Comparison of ENCODE assay signal across 11 cellular contexts in genomic region chr19:38917921-38918491, GRCh38. TPM values are rescaled to one million over a fixed set of nuclear protein-coding genes. Genes with fewer than 3 reads are reported as not detected.
DNase-seq lines count a peak whose midpoint lies in the region; ATAC-seq, FAIRE-seq and TF ChIP-seq lines count a peak whose summit lies in the region.
"Had no signal": no experiment of that assay in that cellular context is flagged by ENCODE, and none has a peak within 500 bp of the region (broad histone marks: within the 10 kb centered on the region; RNA-seq: fewer than 3 reads in every experiment).

No MANE protein-coding gene starts in this region.

- no peak overlapping the region for H3K4me3 Mint-ChIP-seq in MCF 10A (ENCODE audit: unreplicated experiment)
- H3K4me3 Mint-ChIP-seq in CD4-positive, alpha-beta memory T cell, result no peak overlapping the region
- H3K4me3 Mint-ChIP-seq: activated naive CD8-positive, alpha-beta T cell treated with anti-CD3 and anti-CD28 coated beads, Interleukin-2, amount 10 ng/mL, durations not matched to agents 7 days and 5 days had no signal

- H3K9me3 Mint-ChIP-seq in MCF 10A (ENCODE audit: unreplicated experiment), result no peaks in the 10 kb centered on the region
- H3K9me3 Mint-ChIP-seq in CD4-positive, alpha-beta memory T cell, result no peaks in the 10 kb centered on the region
- H3K9me3 Mint-ChIP-seq: activated naive CD8-positive, alpha-beta T cell treated with anti-CD3 and anti-CD28 coated beads, Interleukin-2, amount 10 ng/mL, durations not matched to agents 7 days and 5 days had no signal

- no peaks in the 10 kb centered on the region for H3F3A ChIP-seq in PC-3 (ENCODE audit: low read length, unreplicated experiment)

- H3K27me3 ChIP-seq in mammary epithelial cell (ENCODE audit: insufficient read depth, low read length) (no peaks in the 10 kb centered on the region), PC-3 (ENCODE audit: low read length) (no peaks in the 10 kb centered on the region), small intestine (ENCODE audit: control insufficient read depth in 2 of 2, insufficient read depth in 2 of 2, low read length in 2 of 2) (no peaks in the 10 kb centered on the region)
- no peaks in the 10 kb centered on the region for H3K27me3 ChIP-seq in CD4-positive, alpha-beta memory T cell (ENCODE audit: insufficient read depth, low read length)
- H3K27me3 ChIP-seq: BLaER1 treated with 17β-estradiol and CSF1 and Interleukin-3, amounts not matched to agents 10 nM and 100 nM had no signal

- POLR2A ChIA-PET in MCF 10A (lab: Yijun Ruan, JAX) (interaction anchor here (1.3 to 1.5 kb wide), 2 partner anchors 9 to 13 kb away, joined by 3 to 5 read pairs; partner anchors contain the start of genes MRPS12 and SARS2), PC-3 (lab: Charles Lee; ENCODE audit: unreplicated experiment) (no interaction called here)
- POLR2A ChIA-PET in CD4-positive, alpha-beta memory T cell (lab: Charles Lee; ENCODE audit: partially characterized antibody), result interaction anchor here (1.6 kb wide), 1 partner anchor 40 kb away, joined by 4 read pairs; the partner anchor contains the start of gene RINL

- H2AFZ ChIP-seq in mammary epithelial cell (ENCODE audit: low read depth, low read length), result no peak overlapping the region
- no peak overlapping the region for H2AFZ ChIP-seq in PC-3 (ENCODE audit: low read length)

- H3K9ac ChIP-seq in mammary epithelial cell (ENCODE audit: insufficient read depth, low read length) (no peak overlapping the region), PC-3 (ENCODE audit: low read length) (no peak overlapping the region)

- H3K36me3 ChIP-seq in mammary epithelial cell (ENCODE audit: insufficient read depth, low read length), result no peaks in the 10 kb centered on the region
- no peaks in the 10 kb centered on the region for H3K36me3 ChIP-seq in PC-3 (ENCODE audit: low read depth, low read length)
- H3K36me3 ChIP-seq in small intestine (ENCODE audit: control insufficient read depth in 2 of 2, insufficient read depth in 2 of 2, low read length in 2 of 2), result peaks cover 0 to 2% of the 10 kb centered on the region in 2 donors
- no peaks in the 10 kb centered on the region for H3K36me3 ChIP-seq in CD4-positive, alpha-beta memory T cell (ENCODE audit: insufficient read depth, low read length)

- peak; percentile 13 for TF ChIP-seq CTCF in MCF 10A (IDR thresholded peaks at IDR 0.05; ENCODE audit: unreplicated experiment)
- TF ChIP-seq CTCF in mammary epithelial cell (conservative IDR thresholded peaks at IDR 0.05 in 1 of 2, IDR thresholded peaks at IDR 0.05 in 1 of 2; ENCODE audit: extremely low read depth in 1 of 2, insufficient read depth in 1 of 2, low read depth in 1 of 2, low read length in 2 of 2), result peak in 1 of 2 donors; percentile 27
- 0 out of 2 replicates have a peak, but pooled peaks have one; percentile 26 for TF ChIP-seq CTCF in PC-3 (conservative IDR thresholded peaks at IDR 0.05; ENCODE audit: low read depth, low read length)
- peak; percentile 8 for TF ChIP-seq CTCF in epithelial cell of esophagus (IDR thresholded peaks at IDR 0.05; ENCODE audit: insufficient read depth, low read depth, low read length, missing control alignments)

- 82% methylated on average over 13 of the region's 13 CpGs for WGBS in mammary epithelial cell (ENCODE audit: low coverage, missing lambda C conversion rate)
- WGBS in small intestine, 3 donors, result 30 to 66% (median 47%) methylated on average over 13 of the region's 13 CpGs

- H3K27ac ChIP-seq in mammary epithelial cell (ENCODE audit: insufficient read depth, low read depth, low read length) (no peak overlapping the region), PC-3 (ENCODE audit: low read length) (no peak overlapping the region), small intestine (ENCODE audit: low read depth in 1 of 2, low read length in 1 of 2) (no peak overlapping the region)
- H3K27ac ChIP-seq in CD4-positive, alpha-beta memory T cell (ENCODE audit: low read depth, low read length), result no peak overlapping the region
- H3K27ac ChIP-seq: BLaER1 treated with 17β-estradiol and CSF1 and Interleukin-3, amounts not matched to agents 10 nM and 100 nM had no signal

- peaks cover 6% of the 10 kb centered on the region for H3K36me3 Mint-ChIP-seq in MCF 10A (ENCODE audit: insufficient read depth, unreplicated experiment)
- peaks cover 5 to 21% of the 10 kb centered on the region in 2 donors for H3K36me3 Mint-ChIP-seq in CD4-positive, alpha-beta memory T cell

- in situ Hi-C loops in mammary epithelial cell (cut with MboI; ENCODE audit: low sequenced_read_pairs in 2 of 2), result no loop called here

- ATAC-seq in PC-3 (peak; percentile 61), HG03457 (IDR thresholded peaks at IDR 0.05; ENCODE audit: unreplicated experiment) (no peak)
- ATAC-seq: sciatic nerve had no signal

- no peaks in the 10 kb centered on the region for H4K20me1 ChIP-seq in mammary epithelial cell (ENCODE audit: insufficient read depth, low read length)
- H4K20me1 ChIP-seq in PC-3 (ENCODE audit: low read length), result no peaks in the 10 kb centered on the region

- no peak overlapping the region for H3K4me3 ChIP-seq in mammary epithelial cell (replicated peaks in 1 of 3; ENCODE audit: insufficient read depth in 1 of 3, low read depth in 2 of 3, low read length in 3 of 3)
- no peak overlapping the region for H3K4me3 ChIP-seq in PC-3 (ENCODE audit: low read length)
- H3K4me3 ChIP-seq in epithelial cell of esophagus (ENCODE audit: low read length), result no peak overlapping the region
- H3K4me3 ChIP-seq in small intestine (ENCODE audit: low read depth in 1 of 2, low read length in 2 of 2), result no peak overlapping the region
- H3K4me3 ChIP-seq in CD4-positive, alpha-beta memory T cell (ENCODE audit: low read length in 2 of 2), result no peak overlapping the region
- H3K4me3 ChIP-seq: BLaER1 treated with 17β-estradiol and CSF1 and Interleukin-3, amounts not matched to agents 10 nM and 100 nM had no signal

- H3K9me3 ChIP-seq in mammary epithelial cell (replicated peaks; ENCODE audit: insufficient read depth, low read length), result no peaks in the 10 kb centered on the region
- no peaks in the 10 kb centered on the region for H3K9me3 ChIP-seq in PC-3 (ENCODE audit: low read length)
- H3K9me3 ChIP-seq in small intestine (ENCODE audit: control insufficient read depth, low read depth), result no peaks in the 10 kb centered on the region
- no peaks in the 10 kb centered on the region for H3K9me3 ChIP-seq in CD4-positive, alpha-beta memory T cell (ENCODE audit: control insufficient read depth in 1 of 2, low read length in 2 of 2)
- H3K9me3 ChIP-seq: BLaER1 treated with 17β-estradiol and CSF1 and Interleukin-3, amounts not matched to agents 10 nM and 100 nM had no signal

- H3K79me2 ChIP-seq in mammary epithelial cell (ENCODE audit: insufficient read depth, low read length), result no peaks in the 10 kb centered on the region
- H3K79me2 ChIP-seq in PC-3 (ENCODE audit: low read length), result no peaks in the 10 kb centered on the region

- intact Hi-C loops in MCF 10A (cut with micrococcal nuclease) (no loop called here), mammary epithelial cell (cut with micrococcal nuclease) (no loop called here), PC-3 (cut with micrococcal nuclease) (no loop called here)
- intact Hi-C loops in CD4-positive, alpha-beta memory T cell (cut with micrococcal nuclease), result no loop called here

- H3K27ac Mint-ChIP-seq in MCF 10A (ENCODE audit: low read depth, unreplicated experiment), result no peak overlapping the region
- H3K27ac Mint-ChIP-seq in CD4-positive, alpha-beta memory T cell, result no peak overlapping the region
- H3K27ac Mint-ChIP-seq: activated naive CD8-positive, alpha-beta T cell treated with anti-CD3 and anti-CD28 coated beads, Interleukin-2, amount 10 ng/mL, durations not matched to agents 7 days and 5 days had no signal

- no peak for FAIRE-seq in small intestine (lab: Jason Lieb, UNC)

- H3K4me1 ChIP-seq in mammary epithelial cell (ENCODE audit: insufficient read depth, low read length) (no peaks in the 10 kb centered on the region), PC-3 (ENCODE audit: insufficient read depth, low read length) (no peaks in the 10 kb centered on the region), small intestine (ENCODE audit: control insufficient read depth in 2 of 2, insufficient read depth in 1 of 2, low read depth in 1 of 2, low read length in 1 of 2) (no peaks in the 10 kb centered on the region)
- H3K4me1 ChIP-seq in CD4-positive, alpha-beta memory T cell (ENCODE audit: insufficient read depth, low read length), result no peaks in the 10 kb centered on the region

- CTCF ChIA-PET in MCF 10A (lab: Yijun Ruan, JAX), result interaction anchor here (0.8 to 3.7 kb wide), 3 partner anchors 9 to 85 kb away, joined by 3 to 16 read pairs (median 3); partner anchors contain the start of genes MRPS12 and SARS2
- CTCF ChIA-PET in mammary epithelial cell (lab: Charles Lee; ENCODE audit: low non-redundant PET), result no interaction called here
- CTCF ChIA-PET in PC-3 (lab: Charles Lee), result no interaction called here
- CTCF ChIA-PET in CD4-positive, alpha-beta memory T cell (lab: Charles Lee; ENCODE audit: partially characterized antibody), result interaction anchor here (0.6 to 1.1 kb wide), 2 partner anchors 12 to 359 kb away, joined by 3 read pairs; partner anchors contain the start of genes MRPS12 and SARS2

- DNase-seq in MCF 10A (ENCODE audit: unreplicated experiment) (peak; percentile 27), mammary epithelial cell (no peak), PC-3 (peak; percentile 5), epithelial cell of esophagus (ENCODE audit: low read depth) (peak; percentile 17), small intestine (peak; percentile 61), activated gamma-delta T cell treated with Interleukin-2 at 50 U/mL for 16 hours (no peak)
- no peak for DNase-seq in CD4-positive, alpha-beta memory T cell
- DNase-seq: activated naive CD8-positive, alpha-beta T cell treated with anti-CD3 and anti-CD28 coated beads, Interleukin-2, amount 10 ng/mL, durations not matched to agents 7 days and 5 days had no signal

- no peak overlapping the region for H3K4me2 ChIP-seq in mammary epithelial cell (ENCODE audit: insufficient read depth, low read depth, low read length)
- H3K4me2 ChIP-seq in PC-3 (ENCODE audit: low read length), result no peak overlapping the region
- H3K4me2 ChIP-seq: BLaER1 treated with 17β-estradiol and CSF1 and Interleukin-3, amounts not matched to agents 10 nM and 100 nM had no signal

- no peaks in the 10 kb centered on the region for H3K27me3 Mint-ChIP-seq in MCF 10A (ENCODE audit: insufficient read depth, unreplicated experiment)
- no peaks in the 10 kb centered on the region for H3K27me3 Mint-ChIP-seq in CD4-positive, alpha-beta memory T cell
- H3K27me3 Mint-ChIP-seq: activated naive CD8-positive, alpha-beta T cell treated with anti-CD3 and anti-CD28 coated beads, Interleukin-2, amount 10 ng/mL, durations not matched to agents 7 days and 5 days had no signal

- no peaks in the 10 kb centered on the region for H3K4me1 Mint-ChIP-seq in MCF 10A (ENCODE audit: insufficient read depth, unreplicated experiment)
- no peaks in the 10 kb centered on the region for H3K4me1 Mint-ChIP-seq in CD4-positive, alpha-beta memory T cell

- BruUV-seq in MCF 10A (replicated peaks; lab: Mats Ljungman, UMichigan), result no TSS peak
- no TSS peak for BruUV-seq in mammary epithelial cell (replicated peaks; lab: Mats Ljungman, UMichigan)
- no TSS peak for BruUV-seq in PC-3 (replicated peaks; lab: Mats Ljungman, UMichigan)

- dilution Hi-C loops in mammary epithelial cell (cut with HindIII; ENCODE audit: low sequenced_read_pairs), result no loop called here

- H3K9me2 ChIP-seq in PC-3 (replicated peaks; ENCODE audit: low read length), result no peaks in the 10 kb centered on the region

RNA-seq across cellular contexts. Expression of gene CCER2, which starts 6.0 kb away (rescaled TPM):
- total RNA-seq in MCF 10A (2022), result 0.39 TPM in 1 of 2 replicates, not detected in the other
- total RNA-seq in mammary epithelial cell, result under 1 TPM in 1 of 2 donors, not detected in 1; 0.59 TPM
- 0.12 TPM for polyA plus RNA-seq in mammary epithelial cell
- polyA minus RNA-seq in mammary epithelial cell, result not detected
- total RNA-seq in PC-3 (2014; rRNA removed), result 0.26 TPM in 1 of 2 replicates, not detected in the other
- 1 to 10 TPM in 1 of 3 donors, under 1 TPM in 1, not detected in 1; 0.95 to 1.9 TPM for polyA plus RNA-seq in small intestine
- total RNA-seq in CD4-positive, alpha-beta memory T cell, result under 1 TPM; 0.42 to 0.79 TPM
- not detected for polyA plus RNA-seq in CD4-positive, alpha-beta memory T cell

RNA-seq across cellular contexts. Expression of gene SARS2, which starts 12.6 kb away (rescaled TPM):
- total RNA-seq in MCF 10A (2022) (9.3 and 23.6 TPM in 2 replicates), mammary epithelial cell (10 to 100 TPM; 18.0 to 28.0 TPM), PC-3 (2014; rRNA removed) (26.7 and 28.3 TPM in 2 replicates)
- polyA plus RNA-seq in mammary epithelial cell (24.8 TPM), small intestine (10 to 100 TPM; 21.9 to 42.0 (median 26.2) TPM)
- polyA minus RNA-seq in mammary epithelial cell, result 27.0 TPM
- 10 to 100 TPM; 17.0 to 20.2 TPM for total RNA-seq in CD4-positive, alpha-beta memory T cell
- polyA plus RNA-seq in CD4-positive, alpha-beta memory T cell, result 10 to 100 TPM in 1 of 2 donors, 1 to 10 TPM in 1; 9.6 to 14.0 TPM

RNA-seq across cellular contexts. Expression of gene MRPS12, which starts 12.7 kb away (rescaled TPM):
- total RNA-seq in MCF 10A (2022) (38.1 and 53.3 TPM in 2 replicates), mammary epithelial cell (10 to 100 TPM; 23.8 to 58.8 TPM), PC-3 (2014; rRNA removed) (143 and 156 TPM in 2 replicates)
- polyA plus RNA-seq in mammary epithelial cell (66.4 TPM), small intestine (10 to 100 TPM; 64.9 to 78.2 (median 75.4) TPM)
- polyA minus RNA-seq in mammary epithelial cell, result 21.1 TPM
- 10 to 100 TPM; 25.2 to 26.9 TPM for total RNA-seq in CD4-positive, alpha-beta memory T cell
- polyA plus RNA-seq in CD4-positive, alpha-beta memory T cell, result 100 to 1,000 TPM in 1 of 2 donors, 10 to 100 TPM in 1; 76.4 to 118 TPM

RNA-seq across cellular contexts. Expression of gene NFKBIB, which starts 18.2 kb away (rescaled TPM):
- total RNA-seq in MCF 10A (2022) (45.1 and 45.4 TPM in 2 replicates), mammary epithelial cell (10 to 100 TPM in 1 of 2 donors, 1 to 10 TPM in 1; 9.5 to 27.2 TPM), PC-3 (2014; rRNA removed) (43.7 and 44.9 TPM in 2 replicates)
- polyA plus RNA-seq in mammary epithelial cell (17.0 TPM), small intestine (10 to 100 TPM; 43.6 to 45.4 (median 44.0) TPM)
- polyA minus RNA-seq in mammary epithelial cell, result 4.1 TPM
- total RNA-seq in CD4-positive, alpha-beta memory T cell, result 10 to 100 TPM; 23.9 to 26.0 TPM
- 10 to 100 TPM in 1 of 2 donors, 1 to 10 TPM in 1; 7.2 to 15.2 TPM for polyA plus RNA-seq in CD4-positive, alpha-beta memory T cell

RNA-seq across cellular contexts. Expression of gene SIRT2, which starts 18.6 kb away (rescaled TPM):
- total RNA-seq in MCF 10A (2022), result 35.5 and 37.4 TPM in 2 replicates
- 10 to 100 TPM; 43.3 to 65.3 TPM for total RNA-seq in mammary epithelial cell
- 45.6 TPM for polyA plus RNA-seq in mammary epithelial cell
- 51.2 TPM for polyA minus RNA-seq in mammary epithelial cell
- total RNA-seq in PC-3 (2014; rRNA removed), result 37.9 and 55.2 TPM in 2 replicates
- polyA plus RNA-seq in small intestine, result 10 to 100 TPM; 35.4 to 80.3 (median 74.0) TPM
- 10 to 100 TPM; 47.0 to 50.0 TPM for total RNA-seq in CD4-positive, alpha-beta memory T cell
- 10 to 100 TPM; 39.0 to 51.7 TPM for polyA plus RNA-seq in CD4-positive, alpha-beta memory T cell

Comparison
In these comparisons a context has a peak if more than half of its experiments do, and no peak if none do; other contexts are left out.
1. DNase-seq: peak in MCF 10A (single experiment), PC-3 (single experiment), epithelial cell of esophagus (single experiment) and small intestine (single experiment); none in mammary epithelial cell (single experiment), CD4-positive, alpha-beta memory T cell (0 of 5) and activated gamma-delta T cell treated with Interleukin-2 at 50 U/mL for 16 hours (single experiment).
2. CTCF ChIA-PET loops: an anchor here in MCF 10A (0.8 to 3.7 kb wide) and CD4-positive, alpha-beta memory T cell (0.6 to 1.1 kb wide); none called in mammary epithelial cell and PC-3.